In genomic region chr7:7956531-7957221, GRCh38 we compare ENCODE assay signal across 13 cellular contexts. TPM values are rescaled to one million over a fixed set of nuclear protein-coding genes. Genes with fewer than 3 reads are reported as not detected.
DNase-seq lines count a peak whose midpoint lies in the region; ATAC-seq, FAIRE-seq and TF ChIP-seq lines count a peak whose summit lies in the region.
"Had no signal": no experiment of that assay in that cellular context is flagged by ENCODE, and none has a peak within 500 bp of the region (broad histone marks: within the 10 kb centered on the region; RNA-seq: fewer than 3 reads in every experiment).

No MANE protein-coding gene starts in this region.

- H3K9me3 Mint-ChIP-seq in endodermal cell = no peaks in the 10 kb centered on the region
- H3K9me3 Mint-ChIP-seq: activated B cell treated with CpG ODN at 0.5 μM for 24 hours, memory B cell had no signal

- no peaks in the 10 kb centered on the region for H3F3A ChIP-seq in smooth muscle cell (ENCODE audit: low read depth)

- TF ChIP-seq POLR2A in GM12891 (IDR thresholded peaks at IDR 0.05; ENCODE audit: low read depth, low read length) = no peak

- H3K27ac ChIP-seq in ACC112 (ENCODE audit: low read depth, low read length) = peak overlapping the region; percentile 47
- no peak overlapping the region for H3K27ac ChIP-seq in smooth muscle cell (ENCODE audit: low read depth)
- H3K27ac ChIP-seq in endodermal cell (ENCODE audit: low read depth, low read length) = no peak overlapping the region

- peaks cover 5% of the 10 kb centered on the region for H3K36me3 Mint-ChIP-seq in endodermal cell (ENCODE audit: low read depth)

- H3K36me3 ChIP-seq in ACC112 (ENCODE audit: insufficient read depth, low read length) = no peaks in the 10 kb centered on the region
- no peaks in the 10 kb centered on the region for H3K36me3 ChIP-seq in adipocyte (ENCODE audit: control insufficient read depth, insufficient read depth, low read length, severe bottlenecking)
- H3K36me3 ChIP-seq in smooth muscle cell (ENCODE audit: low read depth) = no peaks in the 10 kb centered on the region
- H3K36me3 ChIP-seq in endodermal cell (ENCODE audit: control insufficient read depth, insufficient read depth, low read length) = no peaks in the 10 kb centered on the region

- H3K27ac Mint-ChIP-seq in endodermal cell = no peak overlapping the region
- H3K27ac Mint-ChIP-seq: activated B cell treated with CpG ODN at 0.5 μM for 24 hours, memory B cell had no signal

- peak; percentile 13 for FAIRE-seq in GM12891 (lab: Jason Lieb, UNC)
- FAIRE-seq: urothelium cell line had no signal

- H3K27me3 ChIP-seq in ACC112 (ENCODE audit: insufficient read depth, low read length) (no peaks in the 10 kb centered on the region), adipocyte (replicated peaks; ENCODE audit: control insufficient read depth, insufficient read depth, low read length) (no peaks in the 10 kb centered on the region), smooth muscle cell (ENCODE audit: low read depth) (no peaks in the 10 kb centered on the region), endodermal cell (ENCODE audit: control insufficient read depth, insufficient read depth, low read length, poor library complexity, severe bottlenecking) (no peaks in the 10 kb centered on the region)

- no peak for ATAC-seq in GM18502 (IDR thresholded peaks at IDR 0.05; ENCODE audit: poor library complexity, unreplicated experiment)

- H3K79me2 ChIP-seq in ACC112 (ENCODE audit: control insufficient read depth, insufficient read depth, low read length, unreplicated experiment) (no peaks in the 10 kb centered on the region), smooth muscle cell (ENCODE audit: low read depth) (no peaks in the 10 kb centered on the region)

- no peak for DNase-seq in GM12891 (ENCODE audit: insufficient read length, low spot score)
- peak; percentile 65 for DNase-seq in adipocyte (ENCODE audit: low read depth)
- peak; percentile 21 for DNase-seq in hepatic stellate cell (ENCODE audit: low spot score)
- DNase-seq in smooth muscle cell (lab: John Stamatoyannopoulos, UW; ENCODE audit: unreplicated experiment) = no peak
- no peak for DNase-seq in cerebellar nuclear complex (lab: John Stamatoyannopoulos, UW)
- no peak for DNase-seq in endodermal cell
- DNase-seq: activated B cell treated with CpG ODN at 0.5 μM for 24 hours; DND-41; NK-92 treated with Interleukin-12 subunit alpha and Interleukin-12 subunit beta, amount 100 ng/mL, for 24 hours had no signal

- no peaks in the 10 kb centered on the region for H3K9me3 ChIP-seq in adipocyte (ENCODE audit: control insufficient read depth, low read length)
- H3K9me3 ChIP-seq in smooth muscle cell (replicated peaks; ENCODE audit: low read depth) = no peaks in the 10 kb centered on the region
- no peaks in the 10 kb centered on the region for H3K9me3 ChIP-seq in endodermal cell (ENCODE audit: control insufficient read depth, low read length)

- H3K4me1 ChIP-seq in ACC112 (ENCODE audit: control insufficient read depth, insufficient read depth, low read length, unreplicated experiment) = peaks cover 14% of the 10 kb centered on the region
- H3K4me1 ChIP-seq in adipocyte (ENCODE audit: control insufficient read depth, insufficient read depth, low read length) = no peaks in the 10 kb centered on the region
- H3K4me1 ChIP-seq in smooth muscle cell (ENCODE audit: low read depth) = no peaks in the 10 kb centered on the region
- no peaks in the 10 kb centered on the region for H3K4me1 ChIP-seq in endodermal cell (ENCODE audit: control insufficient read depth, insufficient read depth, low read length)

- no peak overlapping the region for H3K4me2 ChIP-seq in smooth muscle cell

- H2AFZ ChIP-seq in ACC112 (ENCODE audit: low read length, unreplicated experiment) = no peak overlapping the region
- no peak overlapping the region for H2AFZ ChIP-seq in smooth muscle cell (ENCODE audit: low read depth)

- TF ChIP-seq CTCF in smooth muscle cell (IDR thresholded peaks at IDR 0.05; ENCODE audit: borderline replicate concordance, insufficient read depth, poor library complexity, severe bottlenecking) (no peak), endodermal cell (conservative IDR thresholded peaks at IDR 0.05) (no peak)

- H3K9ac ChIP-seq in adipocyte (ENCODE audit: low read length) (no peak overlapping the region), smooth muscle cell (ENCODE audit: low read depth) (no peak overlapping the region), endodermal cell (ENCODE audit: extremely low read depth, low read length, poor library complexity, severe bottlenecking) (no peak overlapping the region)

- WGBS in smooth muscle cell (ENCODE audit: low lambda C conversion rate) = 80% methylated on average over 3 of the region's 3 CpGs
- 97% methylated on average over 3 of the region's 3 CpGs; no CpG with 5 or more reads in 1 of the 2 experiments for WGBS in endodermal cell (ENCODE audit: insufficient coverage in 1 of 2, insufficient read length in 1 of 2), 2 experiments

- H4K20me1 ChIP-seq in smooth muscle cell (ENCODE audit: low read depth) = no peaks in the 10 kb centered on the region

- no peak overlapping the region for H3K4me3 Mint-ChIP-seq in endodermal cell
- H3K4me3 Mint-ChIP-seq: activated B cell treated with CpG ODN at 0.5 μM for 24 hours, memory B cell had no signal

- H3K4me3 ChIP-seq in ACC112 (ENCODE audit: low read depth, low read length) (no peak overlapping the region), adipocyte (ENCODE audit: low read length) (no peak overlapping the region), smooth muscle cell (no peak overlapping the region), endodermal cell (ENCODE audit: low read length) (no peak overlapping the region)

- H3K27me3 Mint-ChIP-seq in endodermal cell (ENCODE audit: insufficient read depth) = no peaks in the 10 kb centered on the region
- H3K27me3 Mint-ChIP-seq: activated B cell treated with CpG ODN at 0.5 μM for 24 hours, memory B cell had no signal

- peaks cover 17% of the 10 kb centered on the region for H3K4me1 Mint-ChIP-seq in endodermal cell
- H3K4me1 Mint-ChIP-seq: activated B cell treated with CpG ODN at 0.5 μM for 24 hours, memory B cell had no signal

TF ChIP-seq in GM12891, 5 proteins besides CTCF, POLR2A, EP300 and RAD21:
- TF ChIP-seq POLR2AphosphoS5 (IDR thresholded peaks at IDR 0.05; ENCODE audit: low read depth, low read length) = no peak
- TF ChIP-seq TAF1 (IDR thresholded peaks at IDR 0.05; ENCODE audit: low read depth, low read length) = no peak
- TF ChIP-seq PAX5 (IDR thresholded peaks at IDR 0.05; ENCODE audit: insufficient read depth, low read length, severe bottlenecking) = no peak
- no peak for TF ChIP-seq SPI1 (IDR thresholded peaks at IDR 0.05; ENCODE audit: low read depth, low read length)
- no peak for TF ChIP-seq POU2F2 (IDR thresholded peaks at IDR 0.05; ENCODE audit: low read depth, low read length)

RNA-seq across cellular contexts. Expression of gene GLCCI1, which starts 11.9 kb away (rescaled TPM):
- 24.1 TPM for polyA plus RNA-seq in GM12891 (2012; ENCODE audit: low read depth, missing spikeins)
- total RNA-seq in smooth muscle cell = 39.9 and 69.9 TPM in 2 replicates
- 37.7 and 39.0 TPM in 2 replicates for polyA plus RNA-seq in smooth muscle cell
- total RNA-seq in endodermal cell = 10 to 100 TPM; 44.3 to 55.8 TPM
- polyA plus RNA-seq in endodermal cell (2013, experiment 1 of 2) = 40.4 TPM
- polyA plus RNA-seq in endodermal cell (2013, experiment 2 of 2) = 39.0 TPM

Comparison
In these comparisons a context has a peak if more than half of its experiments do, and no peak if none do; other contexts are left out.
1. DNase-seq: peak in adipocyte (single experiment) and hepatic stellate cell (single experiment); none in GM12891 (single experiment), smooth muscle cell (single experiment), cerebellar nuclear complex (0 of 2) and endodermal cell (single experiment).